1 cellular context compared by ENCODE assay signal in genomic region chr12:80356092-80356491, GRCh38.
TF ChIP-seq lines count a peak whose summit lies in the region.

No MANE protein-coding gene starts in this region.

TF ChIP-seq in GM12878, 131 proteins besides CTCF, POLR2A, EP300 and RAD21 (continued from another document):
- TF ChIP-seq NFYA (IDR thresholded peaks at IDR 0.05; ENCODE audit: borderline replicate concordance, low read depth, low read length) (no peak), ZBTB11 (CRISPR knock-in tag; IDR thresholded peaks at IDR 0.05) (no peak), KDM1A (IDR thresholded peaks at IDR 0.05; ENCODE audit: borderline replicate concordance) (no peak), JUNB (IDR thresholded peaks at IDR 0.05) (no peak), CBX5 (IDR thresholded peaks at IDR 0.05; ENCODE audit: low read depth) (no peak), USF2 (IDR thresholded peaks at IDR 0.05; ENCODE audit: borderline replicate concordance, low read depth, low read length) (no peak), IKZF2 (IDR thresholded peaks at IDR 0.05) (no peak), E4F1 (IDR thresholded peaks at IDR 0.05; ENCODE audit: borderline replicate concordance, partially characterized antibody) (no peak), ATF7 (IDR thresholded peaks at IDR 0.05; ENCODE audit: low read depth) (no peak)
TF ChIP-seq in GM12878: peak in this region for 0.
